26 cellular contexts compared by ENCODE assay signal in the genomic region with DNA sequence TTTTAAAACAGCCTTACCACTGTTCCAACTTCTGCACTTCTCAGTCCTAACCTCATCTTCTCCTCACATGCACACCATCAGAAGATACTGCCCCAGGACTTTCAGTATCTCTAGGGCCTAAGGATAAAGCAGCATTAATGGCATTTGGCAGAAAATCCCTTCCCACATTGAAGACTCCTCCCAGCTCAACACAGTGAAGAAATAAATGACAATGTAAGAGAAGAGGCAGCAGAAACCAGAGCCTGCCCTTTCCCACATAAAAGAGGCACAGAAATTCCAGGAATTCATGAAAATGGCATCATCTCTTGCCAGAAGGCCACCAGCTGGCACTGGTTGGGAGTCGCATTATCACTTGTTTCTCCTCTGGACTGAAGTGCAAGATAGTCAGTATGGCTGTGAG. TPM values are rescaled to one million over a fixed set of nuclear protein-coding genes. Genes with fewer than 3 reads are reported as not detected.
DNase-seq lines count a peak whose midpoint lies in the region; ATAC-seq and TF ChIP-seq lines count a peak whose summit lies in the region.
"Had no signal": no experiment of that assay in that cellular context is flagged by ENCODE, and none has a peak within 500 bp of the region (broad histone marks: within the 10 kb centered on the region; RNA-seq: fewer than 3 reads in every experiment).

No MANE protein-coding gene starts in this region.

- peaks cover 33% of the 10 kb centered on the region for H3K36me3 ChIP-seq in OCI-LY7 (ENCODE audit: insufficient read depth, low read length)

- POLR2A ChIA-PET in OCI-LY7 (lab: Charles Lee) = no interaction called here

- no peak for TF ChIP-seq CTCF in OCI-LY7 (conservative IDR thresholded peaks at IDR 0.05; ENCODE audit: low read length)
- TF ChIP-seq CTCF in fibroblast of villous mesenchyme (IDR thresholded peaks at IDR 0.05; ENCODE audit: insufficient read depth, low read depth, low read length) = no peak

- H3K36me3 Mint-ChIP-seq in activated naive CD8-positive, alpha-beta T cell = peaks cover 23% of the 10 kb centered on the region
- H3K36me3 Mint-ChIP-seq in activated naive CD8-positive, alpha-beta T cell treated with anti-CD3 and anti-CD28 coated beads, Interleukin-2, amount 50 U/mL, for 24 hours (ENCODE audit: low read depth) = peaks cover 18% of the 10 kb centered on the region
- H3K36me3 Mint-ChIP-seq in stimulated activated effector memory CD8-positive, alpha-beta T cell treated with anti-CD3 and anti-CD28 coated beads, Interleukin-12 subunit alpha, Interleukin-12 subunit beta, amount 100 ng/mL, for 72 hours = peaks cover 44% of the 10 kb centered on the region

- peaks cover 21% of the 10 kb centered on the region for H3K4me1 ChIP-seq in OCI-LY7 (ENCODE audit: insufficient read depth, low read length, poor library complexity, severe bottlenecking)

- H3K27ac Mint-ChIP-seq in activated naive CD8-positive, alpha-beta T cell = no peak overlapping the region
- no peak overlapping the region for H3K27ac Mint-ChIP-seq in activated naive CD8-positive, alpha-beta T cell treated with anti-CD3 and anti-CD28 coated beads, Interleukin-2, amount 50 U/mL, for 24 hours
- peak overlapping the region; percentile 93 for H3K27ac Mint-ChIP-seq in stimulated activated effector memory CD8-positive, alpha-beta T cell treated with anti-CD3 and anti-CD28 coated beads, Interleukin-12 subunit alpha, Interleukin-12 subunit beta, amount 100 ng/mL, for 72 hours
- H3K27ac Mint-ChIP-seq: GM23338, memory B cell had no signal

- H3K9me2 ChIP-seq in OCI-LY7 (ENCODE audit: insufficient read depth, low read length) = no peaks in the 10 kb centered on the region

- CTCF ChIA-PET in OCI-LY7 (lab: Charles Lee; ENCODE audit: unreplicated experiment) = no interaction called here

- H3K4me1 Mint-ChIP-seq in activated naive CD8-positive, alpha-beta T cell (ENCODE audit: low read depth) = peaks cover 64% of the 10 kb centered on the region
- H3K4me1 Mint-ChIP-seq in activated naive CD8-positive, alpha-beta T cell treated with anti-CD3 and anti-CD28 coated beads, Interleukin-2, amount 50 U/mL, for 24 hours = peaks cover 50% of the 10 kb centered on the region
- peaks cover 67% of the 10 kb centered on the region for H3K4me1 Mint-ChIP-seq in stimulated activated effector memory CD8-positive, alpha-beta T cell treated with anti-CD3 and anti-CD28 coated beads, Interleukin-12 subunit alpha, Interleukin-12 subunit beta, amount 100 ng/mL, for 72 hours

- peaks cover 19% of the 10 kb centered on the region; the same call in 1 of the 2 replicates for H3K79me2 ChIP-seq in OCI-LY7 (ENCODE audit: insufficient read depth, low read depth, low read length)

- ATAC-seq in activated naive CD8-positive, alpha-beta T cell treated with anti-CD3 and anti-CD28 coated beads, Interleukin-2, amount 50 U/mL, for 24 hours = no peak
- no peak for ATAC-seq in stimulated activated effector memory CD8-positive, alpha-beta T cell treated with anti-CD3 and anti-CD28 coated beads, Interleukin-12 subunit alpha, Interleukin-12 subunit beta, amount 100 ng/mL, for 72 hours
- no peak for ATAC-seq in HG03520 (IDR thresholded peaks at IDR 0.05; ENCODE audit: unreplicated experiment)
- ATAC-seq: A549, GM23338, natural killer cell, pancreas, PC-3, upper lobe of right lung had no signal

- H3K4me3 ChIP-seq in OCI-LY7 (ENCODE audit: low read depth, low read length, poor library complexity, severe bottlenecking) = no peak overlapping the region
- no peak overlapping the region for H3K4me3 ChIP-seq in fibroblast of villous mesenchyme (ENCODE audit: low read depth, low read length)
- H3K4me3 ChIP-seq: A549, esophagus squamous epithelium, GM23338, upper lobe of right lung had no signal

- intact Hi-C loops in OCI-LY7 (cut with micrococcal nuclease; ENCODE audit: unreplicated experiment) = no loop called here

- H3K4me2 ChIP-seq in OCI-LY7 (ENCODE audit: low read length) = peak overlapping the region; percentile 14; the same call in 1 of the 2 replicates
- H3K4me2 ChIP-seq: A549, GM23338 had no signal

- H3K9me3 ChIP-seq in OCI-LY7 (ENCODE audit: low read length) = no peaks in the 10 kb centered on the region
- H3K9me3 ChIP-seq: A549, esophagus squamous epithelium, pancreas, upper lobe of right lung had no signal

- H3K4me3 Mint-ChIP-seq in activated naive CD8-positive, alpha-beta T cell = peak overlapping the region; percentile 34
- no peak overlapping the region for H3K4me3 Mint-ChIP-seq in activated naive CD8-positive, alpha-beta T cell treated with anti-CD3 and anti-CD28 coated beads, Interleukin-2, amount 50 U/mL, for 24 hours
- H3K4me3 Mint-ChIP-seq in stimulated activated effector memory CD8-positive, alpha-beta T cell treated with anti-CD3 and anti-CD28 coated beads, Interleukin-12 subunit alpha, Interleukin-12 subunit beta, amount 100 ng/mL, for 72 hours = no peak overlapping the region
- H3K4me3 Mint-ChIP-seq: GM23338, memory B cell, natural killer cell had no signal

- no peak for DNase-seq in activated naive CD8-positive, alpha-beta T cell treated with anti-CD3 and anti-CD28 coated beads, Interleukin-2, amount 50 U/mL, for 24 hours
- DNase-seq in OCI-LY7 (ENCODE audit: low spot score) (no peak), fibroblast of villous mesenchyme (ENCODE audit: low read depth) (peak; percentile 23), NCI-H1092 treated with DMSO at 0.1 percent for 48 hours (lab: John Stamatoyannopoulos, UW) (no peak), AG08396 (ENCODE audit: low spot score) (no peak)
- no peak for DNase-seq in stimulated activated effector memory CD8-positive, alpha-beta T cell treated with anti-CD3 and anti-CD28 coated beads, Interleukin-12 subunit alpha, Interleukin-12 subunit beta, amount 100 ng/mL, for 72 hours (ENCODE audit: low spot score in 2 of 2)
- DNase-seq: activated CD4-positive, alpha-beta T cell treated with anti-CD3 and anti-CD28 coated beads for 1 hour; activated CD8-positive, alpha-beta memory T cell treated with anti-CD3 and anti-CD28 coated beads for 24 hours; activated naive CD4-positive, alpha-beta T cell treated with anti-CD3 and anti-CD28 coated beads, Interleukin-2, amount 50 U/mL, for 16 hours; activated T-cell treated with anti-CD3 and anti-CD28 coated beads, Interleukin-2, amount 50 U/mL, for 48 hours; DMS79; effector CD4-positive, alpha-beta T cell; esophagus squamous epithelium; natural killer cell; NCI-H2081 treated with DMSO at 0.1 percent for 48 hours; PC-3; SHP77 treated with DMSO at 0.1 percent for 48 hours; T-helper 1 cell; upper lobe of right lung had no signal

- BruUV-seq in OCI-LY7 (replicated peaks; lab: Mats Ljungman, UMichigan) = no TSS peak

- peaks cover 18% of the 10 kb centered on the region; the same call in 1 of the 2 replicates for H4K20me1 ChIP-seq in OCI-LY7 (ENCODE audit: insufficient read depth, low read length)

- H2AFZ ChIP-seq in OCI-LY7 (ENCODE audit: low read length) = no peak overlapping the region
- H2AFZ ChIP-seq: GM23338 had no signal

- H3K27me3 Mint-ChIP-seq in activated naive CD8-positive, alpha-beta T cell = no peaks in the 10 kb centered on the region
- no peaks in the 10 kb centered on the region for H3K27me3 Mint-ChIP-seq in activated naive CD8-positive, alpha-beta T cell treated with anti-CD3 and anti-CD28 coated beads, Interleukin-2, amount 50 U/mL, for 24 hours
- H3K27me3 Mint-ChIP-seq: memory B cell had no signal

- no peaks in the 10 kb centered on the region for H3K9me3 Mint-ChIP-seq in activated naive CD8-positive, alpha-beta T cell (ENCODE audit: low read depth)
- no peaks in the 10 kb centered on the region for H3K9me3 Mint-ChIP-seq in activated naive CD8-positive, alpha-beta T cell treated with anti-CD3 and anti-CD28 coated beads, Interleukin-2, amount 50 U/mL, for 24 hours
- H3K9me3 Mint-ChIP-seq in stimulated activated effector memory CD8-positive, alpha-beta T cell treated with anti-CD3 and anti-CD28 coated beads, Interleukin-12 subunit alpha, Interleukin-12 subunit beta, amount 100 ng/mL, for 72 hours = no peaks in the 10 kb centered on the region
- H3K9me3 Mint-ChIP-seq: GM23338, memory B cell, natural killer cell had no signal

- no peak overlapping the region for H3K27ac ChIP-seq in OCI-LY7 (ENCODE audit: low read depth, low read length, poor library complexity, severe bottlenecking)
- H3K27ac ChIP-seq: A549, esophagus squamous epithelium, pancreas, upper lobe of right lung had no signal

RNA-seq across cellular contexts. Expression of gene GCC1, which starts 3.7 kb away (rescaled TPM):
- 13.3 and 15.1 TPM in 2 replicates for total RNA-seq in OCI-LY7 (2014; rRNA removed; shearing (Covaris generic))
- 17.0 and 18.3 TPM in 2 replicates for total RNA-seq in OCI-LY7 (2022)
- 17.1 and 19.0 TPM in 2 replicates for total RNA-seq in fibroblast of villous mesenchyme

RNA-seq across cellular contexts. Expression of gene ARF5, which starts 6.5 kb away (rescaled TPM):
- 162 and 165 TPM in 2 replicates for total RNA-seq in OCI-LY7 (2014; rRNA removed; shearing (Covaris generic))
- total RNA-seq in OCI-LY7 (2022) (149 and 151 TPM in 2 replicates), fibroblast of villous mesenchyme (75.6 and 83.1 TPM in 2 replicates)

RNA-seq across cellular contexts. Expression of gene FSCN3, which starts 11.8 kb away (rescaled TPM):
- 0.32 and 3.0 TPM in 2 replicates for total RNA-seq in OCI-LY7 (2014; rRNA removed; shearing (Covaris generic))
- 0.98 and 1.5 TPM in 2 replicates for total RNA-seq in OCI-LY7 (2022)
- total RNA-seq in fibroblast of villous mesenchyme = 0.43 and 0.97 TPM in 2 replicates

RNA-seq across cellular contexts. Expression of gene PAX4, which starts 36.2 kb away (rescaled TPM):
- total RNA-seq in OCI-LY7 (2014; rRNA removed; shearing (Covaris generic)) = not detected in 2 replicates
- total RNA-seq in OCI-LY7 (2022) (not detected in 2 replicates), fibroblast of villous mesenchyme (not detected in 2 replicates)
- total RNA-seq: esophagus squamous epithelium, GM23338, natural killer cell, PC-3, right cardiac atrium, upper lobe of right lung had no signal
